1 cellular context compared by ENCODE assay signal in the genomic region with DNA sequence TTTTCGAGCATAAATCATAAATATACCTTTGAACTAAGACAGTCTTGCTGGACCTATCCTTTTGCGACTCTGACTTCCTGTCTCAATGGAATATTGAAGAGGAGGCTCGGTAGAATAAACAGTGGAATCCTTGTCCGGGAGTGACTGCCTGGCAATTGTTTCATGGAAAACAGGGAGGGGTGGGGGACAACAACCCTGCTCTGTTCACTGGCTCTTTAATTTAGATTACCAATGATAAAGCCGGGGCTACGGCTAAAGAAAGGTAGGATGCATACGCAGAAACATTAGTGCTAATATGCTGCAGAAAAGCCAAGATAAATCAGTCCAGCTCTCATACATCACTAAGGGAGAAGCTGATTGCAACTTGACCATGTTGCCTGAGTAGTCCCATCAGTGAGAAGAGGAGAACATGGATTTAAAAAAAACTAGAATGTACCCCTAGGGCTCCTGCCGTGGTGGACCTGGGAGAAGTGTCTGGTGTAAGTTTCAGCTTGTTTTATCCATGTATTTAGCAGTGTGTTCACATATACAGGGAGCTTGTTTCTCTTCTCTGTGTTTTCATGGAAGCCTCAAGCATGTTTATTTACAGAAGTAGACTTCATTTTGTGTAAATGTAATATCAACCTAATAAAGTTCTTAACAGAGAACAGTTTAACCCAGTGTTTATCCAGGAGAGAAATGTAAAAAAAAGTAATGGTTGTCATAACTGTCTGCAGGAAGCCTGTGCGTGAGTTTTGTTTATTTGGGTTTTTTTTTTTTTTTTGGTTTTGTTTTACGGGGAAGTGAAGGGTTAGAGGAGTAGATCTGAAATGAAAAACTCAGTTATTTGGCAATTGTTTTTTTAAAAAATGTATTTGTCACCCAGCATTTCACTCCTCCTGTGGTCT.
TF ChIP-seq lines count a peak whose summit lies in the region.

No MANE protein-coding gene starts in this region.

TF ChIP-seq in endothelial cell of umbilical vein, 7 proteins besides CTCF, POLR2A, EP300 and RAD21:
- TF ChIP-seq GATA2 (IDR thresholded peaks at IDR 0.05; ENCODE audit: insufficient read depth, insufficient read length, low read depth, low read length) (no peak), MYC (IDR thresholded peaks at IDR 0.05; ENCODE audit: low read depth, low read length) (no peak), EZH2 (IDR thresholded peaks at IDR 0.05; ENCODE audit: borderline replicate concordance, low read depth, low read length, severe bottlenecking) (no peak), POLR2AphosphoS5 (IDR thresholded peaks at IDR 0.05; ENCODE audit: insufficient read depth, low read depth, low read length) (no peak), FOS (IDR thresholded peaks at IDR 0.05; ENCODE audit: borderline replicate concordance, insufficient read depth, low read length) (no peak), JUN (IDR thresholded peaks at IDR 0.05; ENCODE audit: borderline replicate concordance, insufficient read depth, insufficient read length, low read depth) (no peak)
- TF ChIP-seq, protein P1, sequence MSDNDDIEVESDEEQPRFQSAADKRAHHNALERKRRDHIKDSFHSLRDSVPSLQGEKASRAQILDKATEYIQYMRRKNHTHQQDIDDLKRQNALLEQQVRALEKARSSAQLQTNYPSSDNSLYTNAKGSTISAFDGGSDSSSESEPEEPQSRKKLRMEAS (IDR thresholded peaks at IDR 0.05; ENCODE audit: insufficient read depth, insufficient read length) = no peak
